ENCODE assay signal across 7 cellular contexts in the genomic region with DNA sequence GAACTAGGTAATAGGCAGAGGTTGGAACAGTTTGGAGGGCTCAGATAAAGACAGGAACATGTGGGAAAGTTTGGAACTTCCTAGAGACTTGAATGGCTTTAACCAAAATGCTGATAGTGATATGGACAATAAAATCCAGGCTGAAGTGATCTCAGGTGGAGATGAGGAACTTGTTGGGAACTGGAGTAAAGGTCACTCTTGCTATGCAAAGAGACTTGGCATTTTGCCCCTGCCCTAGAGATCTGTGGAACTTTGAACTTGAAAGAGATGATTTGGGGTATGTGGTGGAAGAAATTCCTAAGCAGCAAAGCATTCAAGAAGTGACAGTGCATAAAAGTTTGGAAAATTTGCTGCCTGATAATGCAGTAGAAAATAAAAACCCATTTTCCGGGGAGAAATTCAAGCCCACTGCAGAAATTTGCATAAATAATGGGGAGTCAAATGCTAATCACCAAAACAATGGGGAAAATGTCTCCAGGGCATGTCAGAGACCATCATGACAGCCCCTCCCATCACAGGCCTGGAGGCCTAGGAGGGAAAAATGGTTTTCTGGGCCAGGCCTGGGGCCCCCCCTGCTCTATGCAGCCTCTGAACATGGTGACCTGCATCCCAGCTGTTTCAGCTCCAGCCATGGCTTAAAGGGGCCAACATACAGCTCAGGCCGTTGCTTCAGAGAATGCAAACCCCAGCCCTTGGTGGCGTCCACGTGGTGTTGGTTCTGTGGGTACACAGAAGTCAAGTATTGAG.
DNase-seq lines count a peak whose midpoint lies in the region; ATAC-seq, FAIRE-seq and TF ChIP-seq lines count a peak whose summit lies in the region.
"Not testable (repeated sequence)": the region's sequence is repeated elsewhere in the genome, so short reads cannot be mapped to it uniquely, and the experiment has no call there.

No MANE protein-coding gene starts in this region.

- not testable (repeated sequence) for TF ChIP-seq RAD21 in A549 (conservative IDR thresholded peaks at IDR 0.05 in 1 of 2, IDR thresholded peaks at IDR 0.05 in 1 of 2); K562 (CRISPR knock-in tag; conservative IDR thresholded peaks at IDR 0.05 in 1 of 2, IDR thresholded peaks at IDR 0.05 in 1 of 2); liver (IDR thresholded peaks at IDR 0.05)

- peaks cover 37% of the 10 kb centered on the region for H3K36me3 Mint-ChIP-seq in endothelial cell (ENCODE audit: low read depth, unreplicated experiment)

- H3K4me1 ChIP-seq in A549; K562 (replicated peaks in 1 of 2; ENCODE audit: control insufficient read depth in 2 of 2, insufficient read depth in 2 of 2, low read length in 2 of 2); kidney (ENCODE audit: control insufficient read depth in 1 of 2, insufficient read depth in 1 of 2, low read depth in 1 of 2, low read length in 2 of 2); liver (ENCODE audit: control insufficient read depth in 4 of 4, insufficient read depth in 4 of 4, low read length in 3 of 4); small intestine (ENCODE audit: control insufficient read depth in 2 of 2, insufficient read depth in 1 of 2, low read depth in 1 of 2, low read length in 1 of 2): not testable (repeated sequence)

- not testable (repeated sequence) for ATAC-seq in A549, K562

- not testable (repeated sequence) for H3K9me3 Mint-ChIP-seq in endothelial cell (ENCODE audit: unreplicated experiment)

- DNase-seq in A549 (ENCODE audit: low read depth in 1 of 2, low spot score in 1 of 2); K562 (ENCODE audit: extremely low read depth in 1 of 4, low spot score in 3 of 4); endothelial cell (ENCODE audit: low spot score); kidney: not testable (repeated sequence)
- peak; percentile 25 for DNase-seq in LoVo (ENCODE audit: low spot score)
- DNase-seq in small intestine: peak; percentile 81

- H3K27ac ChIP-seq in A549; K562 (ENCODE audit: extremely low read depth, low read depth, low read length); liver (ENCODE audit: low read depth in 1 of 2, low read length in 2 of 2); small intestine (ENCODE audit: low read depth in 1 of 2, low read length in 1 of 2): not testable (repeated sequence)
- peak overlapping the region; percentile 1 to 47 for H3K27ac ChIP-seq in kidney (ENCODE audit: low read depth in 2 of 2, low read length in 2 of 2)

- WGBS in A549 (ENCODE audit: missing lambda C conversion rate): 81% methylated on average over 4 of the region's 4 CpGs
- 53% methylated on average over 2 of the region's 4 CpGs for WGBS in K562 (ENCODE audit: insufficient coverage, low coverage, missing lambda C conversion rate)
- 96% methylated on average over 4 of the region's 4 CpGs for WGBS in liver
- 87 to 93% (median 92%) methylated on average over 4 of the region's 4 CpGs for WGBS in small intestine, 3 donors

- POLR2A ChIA-PET in A549 (lab: Yijun Ruan, JAX): not testable (repeated sequence)
- POLR2A ChIA-PET in K562 (lab: Yijun Ruan, JAX): interaction anchor here (0.6 kb wide), 1 partner anchor 25 kb away, joined by 3 read pairs; no protein-coding TSS in a partner anchor

- peak overlapping the region; percentile 78 for H3K4me3 Mint-ChIP-seq in endothelial cell (ENCODE audit: unreplicated experiment)

- not testable (repeated sequence) for H2AFZ ChIP-seq in K562 (ENCODE audit: low read depth, low read length)

- H3K27ac Mint-ChIP-seq in endothelial cell (ENCODE audit: unreplicated experiment): not testable (repeated sequence)

- not testable (repeated sequence) for H3K79me2 ChIP-seq in K562 (ENCODE audit: control insufficient read depth, insufficient read depth, low read length)

- H3K9ac ChIP-seq in K562 (ENCODE audit: insufficient read depth in 1 of 2, low read depth in 2 of 2, low read length in 2 of 2); kidney (ENCODE audit: low read length in 2 of 2); liver (ENCODE audit: low read depth in 1 of 2, low read length in 2 of 2): not testable (repeated sequence)

- FAIRE-seq in A549 (lab: Jason Lieb, UNC); K562 (lab: Jason Lieb, UNC); small intestine (lab: Jason Lieb, UNC): not testable (repeated sequence)
- FAIRE-seq in kidney (lab: Jason Lieb, UNC): peak; percentile 25

- intact Hi-C loops in K562 (cut with micrococcal nuclease); kidney (cut with DNase I): not testable (repeated sequence)

- H3K4me2 ChIP-seq in A549; K562 (ENCODE audit: insufficient read depth, low read length): not testable (repeated sequence)

- BruUV-seq in K562 (replicated peaks; lab: Mats Ljungman, UMichigan): not testable (repeated sequence)

- TF ChIP-seq POLR2A in A549 (IDR thresholded peaks at IDR 0.05; ENCODE audit: low read length); K562 (conservative IDR thresholded peaks at IDR 0.05): not testable (repeated sequence)

- TF ChIP-seq CTCF in A549 (IDR thresholded peaks at IDR 0.05); K562 (IDR thresholded peaks at IDR 0.05 in 2 of 3, conservative IDR thresholded peaks at IDR 0.05 in 1 of 3; ENCODE audit: insufficient read depth in 2 of 3, low read depth in 1 of 3, low read length in 3 of 3); endothelial cell (IDR thresholded peaks at IDR 0.05; ENCODE audit: unreplicated experiment); kidney (IDR thresholded peaks at IDR 0.05; ENCODE audit: borderline replicate concordance, extremely low read depth, insufficient read depth); liver (IDR thresholded peaks at IDR 0.05; ENCODE audit: low read depth, low read length, missing input control): not testable (repeated sequence)

- CTCF ChIA-PET in A549 (lab: Yijun Ruan, JAX): interaction anchor here (1.4 kb wide), 1 partner anchor 668 kb away, joined by 4 read pairs; a partner anchor contains a TSS
- CTCF ChIA-PET in K562 (lab: Yijun Ruan, JAX; ENCODE audit: low intra/inter-chr PET ratio): not testable (repeated sequence)

- H3K9me1 ChIP-seq in K562 (ENCODE audit: control insufficient read depth, insufficient read depth, low read length): not testable (repeated sequence)

- H3K4me3 ChIP-seq in A549; K562; kidney (ENCODE audit: low read length in 2 of 2); liver (ENCODE audit: low read depth in 1 of 3, low read length in 3 of 3); small intestine (ENCODE audit: low read depth in 1 of 2, low read length in 2 of 2): not testable (repeated sequence)

- H3K27me3 Mint-ChIP-seq in endothelial cell (ENCODE audit: unreplicated experiment): not testable (repeated sequence)

- H4K20me1 ChIP-seq in K562 (replicated peaks; ENCODE audit: control insufficient read depth, insufficient read depth, low read length): not testable (repeated sequence)

- in situ Hi-C loops in K562 (cut with MboI): not testable (repeated sequence)

- not testable (repeated sequence) for H3K36me3 ChIP-seq in K562 (ENCODE audit: control insufficient read depth, insufficient read depth, low read length); liver (ENCODE audit: control insufficient read depth in 4 of 4, insufficient read depth in 3 of 4, low read depth in 1 of 4, low read length in 3 of 4); small intestine (ENCODE audit: control insufficient read depth in 2 of 2, insufficient read depth in 2 of 2, low read length in 2 of 2)
- peaks cover 12 to 15% of the 10 kb centered on the region in 2 donors for H3K36me3 ChIP-seq in kidney (ENCODE audit: control insufficient read depth in 1 of 2, insufficient read depth in 2 of 2, low read length in 2 of 2)

- H3K27me3 ChIP-seq in K562 (ENCODE audit: control insufficient read depth in 2 of 2, insufficient read depth in 2 of 2, low read length in 2 of 2); liver (ENCODE audit: control insufficient read depth in 4 of 4, insufficient read depth in 4 of 4, low read length in 3 of 4); small intestine (ENCODE audit: control insufficient read depth in 2 of 2, insufficient read depth in 2 of 2, low read length in 2 of 2): not testable (repeated sequence)

- not testable (repeated sequence) for H3K4me1 Mint-ChIP-seq in endothelial cell (ENCODE audit: unreplicated experiment)

- TF ChIP-seq EP300 in A549 (IDR thresholded peaks at IDR 0.05); K562 (IDR thresholded peaks at IDR 0.05; ENCODE audit: low read length): not testable (repeated sequence)

- not testable (repeated sequence) for H3K9me3 ChIP-seq in A549; K562 (replicated peaks; ENCODE audit: control insufficient read depth, insufficient read depth, low read depth, low read length); kidney (ENCODE audit: control insufficient read depth in 1 of 2, low read length in 2 of 2); liver (ENCODE audit: control insufficient read depth in 4 of 4, low read length in 3 of 4); small intestine (ENCODE audit: control insufficient read depth, low read depth)

TF ChIP-seq in A549, 52 proteins besides CTCF, POLR2A, EP300 and RAD21:
- TF ChIP-seq ZFP36 (IDR thresholded peaks at IDR 0.05; ENCODE audit: borderline replicate concordance, partially characterized antibody): peak; percentile 60

TF ChIP-seq in K562, 482 proteins besides CTCF, POLR2A, EP300 and RAD21 (continues in another document):
- TF ChIP-seq TRIM28 (IDR thresholded peaks at IDR 0.05): peak; percentile 25; the same call in 1 of the 2 replicates
- TF ChIP-seq ZFP36 (IDR thresholded peaks at IDR 0.05; ENCODE audit: low read depth, low read length, partially characterized antibody): peak; percentile 73

TF ChIP-seq in liver, 16 proteins besides CTCF, POLR2A, EP300 and RAD21:
- TF ChIP-seq HNF4A (conservative IDR thresholded peaks at IDR 0.05) (peak; percentile 46 to 56), JUND (IDR thresholded peaks at IDR 0.05) (peak in 1 of 2 donors; percentile 15), RXRA (IDR thresholded peaks at IDR 0.05) (peak; percentile 42 to 54)
